In the genomic region with DNA sequence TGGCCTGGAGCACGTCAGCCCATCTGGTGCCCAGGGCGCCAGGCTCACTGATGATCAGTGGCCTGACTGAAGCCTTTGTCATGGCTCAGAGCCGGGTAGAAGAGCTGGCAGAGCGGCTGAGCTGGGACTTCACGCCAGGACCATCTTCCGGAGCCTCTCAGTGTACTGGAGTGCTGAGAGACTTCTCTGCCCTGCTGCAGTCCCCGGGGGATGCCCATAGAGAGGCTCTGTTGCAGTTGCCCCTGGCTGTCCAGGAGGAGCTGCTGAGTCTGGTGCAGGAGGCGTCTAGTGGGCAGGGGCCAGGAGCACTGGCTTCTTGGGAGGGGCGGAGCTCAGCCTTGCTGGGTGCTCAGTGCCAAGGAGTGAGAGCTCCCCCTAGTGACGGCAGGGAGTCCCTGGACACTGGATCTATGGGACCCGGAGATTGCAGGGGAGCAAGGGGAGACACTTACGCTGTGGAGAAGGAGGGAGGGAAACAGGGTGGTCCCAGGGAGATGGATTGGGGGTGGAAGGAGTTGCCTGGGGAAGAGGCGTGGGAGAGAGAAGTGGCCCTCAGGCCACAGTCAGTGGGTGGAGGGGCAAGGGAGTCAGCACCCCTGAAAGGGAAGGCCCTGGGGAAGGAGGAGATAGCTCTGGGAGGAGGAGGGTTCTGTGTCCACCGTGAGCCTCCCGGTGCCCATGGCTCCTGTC, we compare ENCODE assay signal across 8 cellular contexts. TPM values are rescaled to one million over a fixed set of nuclear protein-coding genes. Genes with fewer than 3 reads are reported as not detected.
DNase-seq lines count a peak whose midpoint lies in the region; ATAC-seq and TF ChIP-seq lines count a peak whose summit lies in the region.

No MANE protein-coding gene starts in this region.

- H3K23ac ChIP-seq in neuronal stem cell (ENCODE audit: low read depth, low read length, poor library complexity): peak overlapping the region; percentile 56

- H3K36me3 ChIP-seq in ES-I3 (ENCODE audit: insufficient read depth, low read length): no peaks in the 10 kb centered on the region
- peaks cover 46% of the 10 kb centered on the region for H3K36me3 ChIP-seq in RWPE2 (ENCODE audit: low read depth)
- H3K36me3 ChIP-seq in neuronal stem cell (replicated peaks in 1 of 2; ENCODE audit: control insufficient read depth in 2 of 2, insufficient read depth in 2 of 2, low read length in 2 of 2): peaks cover 16 to 38% of the 10 kb centered on the region in 2 donors
- peaks cover 30 to 31% of the 10 kb centered on the region in 2 donors for H3K36me3 ChIP-seq in stomach smooth muscle (ENCODE audit: control insufficient read depth in 2 of 2, insufficient read depth in 2 of 2, low read length in 2 of 2)

- H2AK5ac ChIP-seq in neuronal stem cell (ENCODE audit: low read depth, low read length): peak overlapping the region; percentile 73

- H3K9ac ChIP-seq in ES-I3 (ENCODE audit: low read depth, low read length): peak overlapping the region; percentile 83; the same call in 1 of the 2 replicates
- H3K9ac ChIP-seq in neuronal stem cell (ENCODE audit: low read depth, low read length, poor library complexity): no peak overlapping the region
- peak overlapping the region in 1 of 2 donors; percentile 97 for H3K9ac ChIP-seq in stomach smooth muscle (ENCODE audit: low read length in 2 of 2)

- H3K9me3 ChIP-seq in ES-I3 (ENCODE audit: control insufficient read depth, insufficient read depth, low read length) (no peaks in the 10 kb centered on the region), RWPE2 (ENCODE audit: severe bottlenecking) (no peaks in the 10 kb centered on the region), neuronal stem cell (replicated peaks in 1 of 2; ENCODE audit: control insufficient read depth in 2 of 2, insufficient read depth in 1 of 2, low read depth in 1 of 2, low read length in 2 of 2) (no peaks in the 10 kb centered on the region), stomach smooth muscle (ENCODE audit: control insufficient read depth in 2 of 2, low read length in 2 of 2) (no peaks in the 10 kb centered on the region)

- peaks cover 11% of the 10 kb centered on the region for H3K79me1 ChIP-seq in neuronal stem cell (ENCODE audit: low read depth, low read length)

- no peak overlapping the region for H4K8ac ChIP-seq in neuronal stem cell (ENCODE audit: low read depth, low read length)

- H3K4ac ChIP-seq in neuronal stem cell (ENCODE audit: low read length): no peak overlapping the region

- no peak overlapping the region for H2AFZ ChIP-seq in neuronal stem cell (ENCODE audit: low read length)

- H2BK12ac ChIP-seq in neuronal stem cell (ENCODE audit: low read length): no peak overlapping the region

- H2BK120ac ChIP-seq in neuronal stem cell (ENCODE audit: low read depth, low read length): no peak overlapping the region

- no CpG with 5 or more reads among the region's 15 CpGs for WGBS in neuronal stem cell (ENCODE audit: extremely low coverage in 2 of 2, insufficient read length in 2 of 2, insufficient replicate concordance in 1 of 2), 2 donors

- H3K4me1 ChIP-seq in ES-I3 (ENCODE audit: insufficient read depth, low read length) (peaks cover 9% of the 10 kb centered on the region), RWPE2 (ENCODE audit: insufficient read depth, poor library complexity, severe bottlenecking) (peaks cover 15% of the 10 kb centered on the region), neuronal stem cell (ENCODE audit: control insufficient read depth in 2 of 2, insufficient read depth in 1 of 2, low read depth in 1 of 2, low read length in 2 of 2) (peaks cover 9% of the 10 kb centered on the region in 2 donors), stomach smooth muscle (ENCODE audit: control insufficient read depth, insufficient read depth, low read length) (peaks cover 46% of the 10 kb centered on the region)

- no peak overlapping the region for H4K91ac ChIP-seq in neuronal stem cell (ENCODE audit: low read depth, low read length, poor library complexity)

- DNase-seq in H4 (ENCODE audit: low spot score): peak; percentile 91
- DNase-seq in LNCaP clone FGC (ENCODE audit: low read depth): peak; percentile 77
- DNase-seq in RWPE2 (ENCODE audit: low spot score): peak; percentile 95
- peak; percentile 81 for DNase-seq in activated T-helper 9 cell treated with anti-CD3 and anti-CD28 coated beads, Interleukin-2, amount 50 U/mL, for 16 hours (ENCODE audit: low read depth)
- DNase-seq in fibroblast of the conjunctiva (ENCODE audit: low read depth): peak; percentile 94
- peak; percentile 88 for DNase-seq in neuronal stem cell (ENCODE audit: low spot score)

- H3K27me3 ChIP-seq in RWPE2 (ENCODE audit: insufficient read depth, poor library complexity, severe bottlenecking) (no peaks in the 10 kb centered on the region), neuronal stem cell (ENCODE audit: control insufficient read depth in 3 of 3, insufficient read depth in 3 of 3, low read depth in 1 of 3, low read length in 3 of 3) (peaks cover 0 to 6% (median 3%) of the 10 kb centered on the region in 3 experiments), stomach smooth muscle (ENCODE audit: control insufficient read depth in 1 of 2, insufficient read depth in 2 of 2, low read length in 2 of 2) (no peaks in the 10 kb centered on the region)

- no peak overlapping the region for H3K4me3 ChIP-seq in LNCaP clone FGC (ENCODE audit: low read depth, low read length)
- H3K4me3 ChIP-seq in RWPE2 (ENCODE audit: severe bottlenecking): no peak overlapping the region
- H3K4me3 ChIP-seq in neuronal stem cell (ENCODE audit: low read length in 2 of 2): no peak overlapping the region
- peak overlapping the region; percentile 15 to 90 for H3K4me3 ChIP-seq in stomach smooth muscle (ENCODE audit: low read length in 2 of 2)

- TF ChIP-seq CTCF in LNCaP clone FGC (IDR thresholded peaks at IDR 0.05; ENCODE audit: control insufficient read depth, extremely low read depth, insufficient read depth) (peak; percentile 96), RWPE2 (IDR thresholded peaks at IDR 0.05; ENCODE audit: poor library complexity, severe bottlenecking) (peak; percentile 98)

- no peak overlapping the region for H3K14ac ChIP-seq in neuronal stem cell (ENCODE audit: low read length)

- H2BK15ac ChIP-seq in neuronal stem cell (ENCODE audit: low read length): no peak overlapping the region

- peak; percentile 67 for ATAC-seq in RWPE2 (ENCODE audit: low read depth)

- peak overlapping the region; percentile 75 for H3K27ac ChIP-seq in RWPE2 (ENCODE audit: poor library complexity, severe bottlenecking)
- no peak overlapping the region for H3K27ac ChIP-seq in neuronal stem cell (replicated peaks; ENCODE audit: low read length)
- H3K27ac ChIP-seq in stomach smooth muscle (ENCODE audit: low read length): peak overlapping the region; percentile 99

- H2BK5ac ChIP-seq in neuronal stem cell (ENCODE audit: low read length): no peak overlapping the region

- no peak overlapping the region for H3K18ac ChIP-seq in neuronal stem cell (ENCODE audit: low read length)

- H3K4me2 ChIP-seq in neuronal stem cell (ENCODE audit: insufficient read depth, low read length, poor library complexity, severe bottlenecking): no peak overlapping the region

RNA-seq across cellular contexts. Expression of a gene that starts 2.0 kb away (rescaled TPM):
- 12.8 and 15.0 TPM in 2 replicates for total RNA-seq in H4 (2014; rRNA removed; shearing (Covaris generic))
- 18.3 TPM for polyA plus RNA-seq in neuronal stem cell (2013, experiment 1 of 2)
- polyA plus RNA-seq in neuronal stem cell (2013, experiment 2 of 2): 18.2 TPM

RNA-seq across cellular contexts. Expression of a gene that starts 2.2 kb away (rescaled TPM):
- total RNA-seq in H4 (2014; rRNA removed; shearing (Covaris generic)): 0.08 and 0.29 TPM in 2 replicates
- polyA plus RNA-seq in neuronal stem cell (2013, experiment 1 of 2): 0.59 TPM
- polyA plus RNA-seq in neuronal stem cell (2013, experiment 2 of 2): 0.32 TPM

RNA-seq across cellular contexts. Expression of a gene that starts 10.9 kb away (rescaled TPM):
- 8.6 and 11.3 TPM in 2 replicates for total RNA-seq in H4 (2014; rRNA removed; shearing (Covaris generic))
- 56.9 TPM for polyA plus RNA-seq in neuronal stem cell (2013, experiment 1 of 2)
- polyA plus RNA-seq in neuronal stem cell (2013, experiment 2 of 2): 53.2 TPM

RNA-seq across cellular contexts. Expression of a gene that starts 32.9 kb away (rescaled TPM):
- 0.14 and 0.21 TPM in 2 replicates for total RNA-seq in H4 (2014; rRNA removed; shearing (Covaris generic))
- polyA plus RNA-seq in neuronal stem cell (2013, experiment 1 of 2): 16.1 TPM
- 16.0 TPM for polyA plus RNA-seq in neuronal stem cell (2013, experiment 2 of 2)

Comparison
In these comparisons a context has a peak if more than half of its experiments do, and no peak if none do; other contexts are left out.
1. H3K4me3 ChIP-seq: peak in stomach smooth muscle (2 of 2); none in LNCaP clone FGC (single experiment), RWPE2 (single experiment) and neuronal stem cell (0 of 2).
2. Peak in every context shown above with its lines, with median percentiles within 50 percentile points of each other: DNase-seq.